ENCODE assay signal across 24 cellular contexts in the genomic region with DNA sequence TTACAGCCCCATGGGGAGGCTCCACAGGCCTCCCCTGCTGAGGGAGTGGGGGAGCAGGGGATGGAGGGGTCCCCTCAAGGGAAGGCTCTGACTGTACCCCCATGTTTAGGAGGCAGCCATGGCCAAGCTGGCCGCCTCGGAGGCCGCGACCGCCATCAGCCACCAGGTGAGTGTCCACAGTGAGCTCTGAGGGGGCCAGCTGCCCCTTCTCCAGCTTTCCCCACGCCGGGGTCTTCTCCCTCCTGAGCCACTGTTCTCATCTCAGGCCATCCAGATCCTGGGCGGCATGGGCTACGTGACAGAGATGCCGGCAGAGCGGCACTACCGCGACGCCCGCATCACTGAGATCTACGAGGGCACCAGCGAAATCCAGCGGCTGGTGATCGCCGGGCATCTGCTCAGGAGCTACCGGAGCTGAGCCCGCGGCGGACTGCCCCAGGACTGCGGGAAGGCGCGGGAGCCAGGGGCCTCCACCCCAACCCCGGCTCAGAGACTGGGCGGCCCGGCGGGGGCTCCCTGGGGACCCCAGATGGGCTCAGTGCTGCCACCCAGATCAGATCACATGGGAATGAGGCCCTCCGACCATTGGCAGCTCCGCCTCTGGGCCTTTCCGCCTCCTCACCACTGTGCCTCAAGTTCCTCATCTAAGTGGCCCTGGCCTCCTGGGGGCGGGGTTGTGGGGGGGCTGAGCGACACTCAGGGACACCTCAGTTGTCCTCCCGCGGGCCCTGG.
"Had no signal": no experiment of that assay in that cellular context is flagged by ENCODE, and none has a peak within 500 bp of the region (broad histone marks: within the 10 kb centered on the region; RNA-seq: fewer than 3 reads in every experiment).

No MANE protein-coding gene starts in this region.

- H3K27ac ChIP-seq: esophagus muscularis mucosa, lower lobe of right lung, parathyroid adenoma, sigmoid colon, upper lobe of left lung had no signal

- H3K27me3 ChIP-seq: dorsolateral prefrontal cortex, esophagus muscularis mucosa, sigmoid colon, upper lobe of left lung had no signal

- H3K4me1 ChIP-seq: esophagus muscularis mucosa, lower lobe of right lung, parathyroid adenoma, sigmoid colon, upper lobe of left lung had no signal

- H3K9me3 ChIP-seq: esophagus muscularis mucosa, lower lobe of right lung, mucosa of descending colon, sigmoid colon, upper lobe of left lung had no signal

- ATAC-seq: activated CD4-positive, alpha-beta T cell treated with anti-CD3 and anti-CD28 coated beads for 36 hours; activated naive CD4-positive, alpha-beta T cell treated with anti-CD3 and anti-CD28 coated beads, Interleukin-2, amount 50 U/mL, for 72 hours; activated T-helper 17 cell treated with anti-CD3 and anti-CD28 coated beads, Interleukin-2, amount 50 U/mL, for 72 hours; effector memory CD8-positive, alpha-beta T cell; lower lobe of right lung; mucosa of descending colon; stimulated activated naive CD8-positive, alpha-beta T cell treated with anti-CD3 and anti-CD28 coated beads, Interleukin-15, Interleukin-2, amounts not matched to agents 100 U/mL and 50 U/mL, for 24 hours; WTC11 had no signal

- H3K4me3 ChIP-seq: dorsolateral prefrontal cortex, esophagus muscularis mucosa, lower lobe of right lung, mucosa of descending colon, sigmoid colon, smooth muscle cell, upper lobe of left lung had no signal

- DNase-seq: activated CD4-positive, alpha-beta T cell treated with anti-CD3 and anti-CD28 coated beads for 36 hours; activated CD4-positive, alpha-beta T cell treated with anti-CD3 and anti-CD28 coated beads, Interleukin-2, amount 50 U/mL, for 4 hours; activated CD8-positive, alpha-beta memory T cell treated with anti-CD3 and anti-CD28 coated beads for 24 hours; activated CD8-positive, alpha-beta memory T cell treated with anti-CD3 and anti-CD28 coated beads, Interleukin-2, amount 50 U/mL, for 4 hours; activated T-cell treated with anti-CD3 and anti-CD28 coated beads, Interleukin-2, amount 50 U/mL, for 24 hours; aorta; dorsolateral prefrontal cortex; effector memory CD8-positive, alpha-beta T cell; hypothalamus; lower lobe of right lung; mesendoderm; mucosa of descending colon; nephron progenitor cell; sigmoid colon; stimulated activated CD4-positive, alpha-beta T cell treated with anti-CD3 and anti-CD28 coated beads, Interleukin-4, amount 100 ng/mL, for 1 hour; stimulated activated naive CD8-positive, alpha-beta T cell treated with anti-CD3 and anti-CD28 coated beads, Interleukin-15, Interleukin-2, amounts not matched to agents 100 U/mL and 50 U/mL, for 24 hours; T-helper 1 cell had no signal
